In the genomic region with DNA sequence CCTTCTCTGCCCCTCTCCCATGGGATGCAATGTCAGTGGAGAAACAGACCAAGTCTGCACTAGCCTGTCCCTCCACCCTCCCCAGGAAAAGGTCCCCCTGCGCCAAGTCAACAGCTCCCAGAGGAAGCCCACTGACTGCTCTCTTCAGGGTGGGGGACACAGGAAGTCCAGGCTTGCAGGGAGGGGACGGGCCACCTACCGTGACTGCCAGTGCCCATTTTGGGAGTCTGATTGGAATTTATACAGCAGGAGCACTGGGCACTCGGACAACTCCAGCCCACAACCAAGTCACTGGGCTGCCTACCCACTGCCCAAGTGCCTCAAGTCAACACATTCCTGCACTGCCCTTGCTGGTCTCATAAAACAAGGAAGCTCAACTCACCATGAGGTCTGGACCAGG, we compare ENCODE assay signal across 31 cellular contexts. TPM values are rescaled to one million over a fixed set of nuclear protein-coding genes. Genes with fewer than 3 reads are reported as not detected.
"Had no signal": no experiment of that assay in that cellular context is flagged by ENCODE, and none has a peak within 500 bp of the region (broad histone marks: within the 10 kb centered on the region; RNA-seq: fewer than 3 reads in every experiment).

No MANE protein-coding gene starts in this region.

- H3K27me3 Mint-ChIP-seq: activated naive CD8-positive, alpha-beta T cell treated with anti-CD3 and anti-CD28 coated beads, Interleukin-2, amount 10 ng/mL, durations not matched to agents 7 days and 5 days; brain; IgD-negative memory B cell had no signal

- H3K27ac Mint-ChIP-seq: activated CD8-positive, alpha-beta T cell treated with anti-CD3 and anti-CD28 coated beads, Interleukin-2, amount 10 ng/mL, durations not matched to agents 7 days and 5 days; activated naive CD8-positive, alpha-beta T cell treated with anti-CD3 and anti-CD28 coated beads, Interleukin-2, amount 10 ng/mL, durations not matched to agents 7 days and 5 days; IgD-negative memory B cell; T-helper 1 cell treated with Interleukin-12 subunit alpha and Interleukin-12 subunit beta and Interleukin-4 antibody, amounts not matched to agents 30 μg/mL and 1 μg/mL, for 36 hours; WTC11 had no signal

- DNase-seq: activated CD4-positive, alpha-beta T cell treated with anti-CD3 and anti-CD28 coated beads for 48 hours; activated CD4-positive, alpha-beta T cell treated with anti-CD3 and anti-CD28 coated beads, Interleukin-2, amount 50 U/mL, for 4 hours; activated CD4-positive, CD25-positive, alpha-beta regulatory T cell treated with anti-CD3 and anti-CD28 coated beads, Interleukin-2, amount 50 U/mL, for 72 hours; activated CD8-positive, alpha-beta memory T cell treated with anti-CD3 and anti-CD28 coated beads, Interleukin-2, amount 50 U/mL, for 48 hours; activated CD8-positive, alpha-beta T cell treated with anti-CD3 and anti-CD28 coated beads, Interleukin-2, amount 10 ng/mL, durations not matched to agents 7 days and 5 days; activated effector memory CD4-positive, alpha-beta T cell treated with anti-CD3 and anti-CD28 coated beads, Interleukin-2, amount 50 U/mL, for 16 hours; activated naive CD4-positive, alpha-beta T cell treated with Interleukin-2 at 50 U/mL for 16 hours; activated naive CD8-positive, alpha-beta T cell treated with anti-CD3 and anti-CD28 coated beads, Interleukin-2, amount 10 ng/mL, durations not matched to agents 7 days and 5 days; activated T-cell treated with anti-CD3 and anti-CD28 coated beads, Interleukin-2, amount 50 U/mL, for 1 hour; amniotic stem cell; MG63; MV-4-11; NCI-H1105; NCI-H1436; NCI-H1694 treated with DMSO at 0.1 percent for 48 hours; NCI-H2029 treated with DMSO at 0.1 percent for 48 hours; NCI-H345; NCI-H510A; NCI-H526 treated with DMSO at 0.1 percent for 48 hours; NCI-H82; OCI-M1; RPMI8226; SJCRH30; T-helper 9 cell had no signal

- H3K9ac ChIP-seq: KMS-11 had no signal

- H3K4me3 ChIP-seq: ascending aorta, MG63, SJCRH30 had no signal

- ATAC-seq: activated CD8-positive, alpha-beta T cell treated with anti-CD3 and anti-CD28 coated beads, Interleukin-2, amount 10 ng/mL, durations not matched to agents 7 days and 5 days; Panc1; WTC11 had no signal

- H3K9me3 Mint-ChIP-seq: activated naive CD8-positive, alpha-beta T cell treated with anti-CD3 and anti-CD28 coated beads, Interleukin-2, amount 10 ng/mL, durations not matched to agents 7 days and 5 days; brain; IgD-negative memory B cell; T-helper 1 cell treated with Interleukin-12 subunit alpha and Interleukin-12 subunit beta and Interleukin-4 antibody, amounts not matched to agents 30 μg/mL and 1 μg/mL, for 36 hours; WTC11 had no signal

- H3K4me2 ChIP-seq: KMS-11 had no signal

- H3K9me3 ChIP-seq: ascending aorta, MG63, SJCRH30 had no signal

- H3K27ac ChIP-seq: ascending aorta, KMS-11, SJCRH30 had no signal

- H3K27me3 ChIP-seq: ascending aorta, MG63, SJCRH30 had no signal

- H3K4me3 Mint-ChIP-seq: activated CD8-positive, alpha-beta T cell treated with anti-CD3 and anti-CD28 coated beads, Interleukin-2, amount 10 ng/mL, durations not matched to agents 7 days and 5 days; activated naive CD8-positive, alpha-beta T cell treated with anti-CD3 and anti-CD28 coated beads, Interleukin-2, amount 10 ng/mL, durations not matched to agents 7 days and 5 days; brain; T-helper 1 cell treated with Interleukin-12 subunit alpha and Interleukin-12 subunit beta and Interleukin-4 antibody, amounts not matched to agents 30 μg/mL and 1 μg/mL, for 36 hours; WTC11 had no signal

RNA-seq across cellular contexts. Expression of gene ANKRD65, which starts 28.1 kb away (rescaled TPM):
- total RNA-seq: activated CD8-positive, alpha-beta T cell treated with anti-CD3 and anti-CD28 coated beads, Interleukin-2, amount 10 ng/mL, durations not matched to agents 7 days and 5 days; activated naive CD8-positive, alpha-beta T cell treated with anti-CD3 and anti-CD28 coated beads, Interleukin-2, amount 10 ng/mL, durations not matched to agents 7 days and 5 days had no signal
- polyA plus RNA-seq: IgD-negative memory B cell had no signal

RNA-seq across cellular contexts. Expression of gene MXRA8, which starts 34.7 kb away (rescaled TPM):
- total RNA-seq: activated CD8-positive, alpha-beta T cell treated with anti-CD3 and anti-CD28 coated beads, Interleukin-2, amount 10 ng/mL, durations not matched to agents 7 days and 5 days had no signal
- polyA plus RNA-seq: IgD-negative memory B cell had no signal
